19 cellular contexts compared by ENCODE assay signal in genomic region chr1:165595561-165595960, GRCh38. TPM values are rescaled to one million over a fixed set of nuclear protein-coding genes. Genes with fewer than 3 reads are reported as not detected.
DNase-seq lines count a peak whose midpoint lies in the region; ATAC-seq, FAIRE-seq and TF ChIP-seq lines count a peak whose summit lies in the region.
"Had no signal": no experiment of that assay in that cellular context is flagged by ENCODE, and none has a peak within 500 bp of the region (broad histone marks: within the 10 kb centered on the region; RNA-seq: fewer than 3 reads in every experiment).

No MANE protein-coding gene starts in this region.

- H3K27ac ChIP-seq in SK-N-SH (ENCODE audit: low read depth in 2 of 2, low read length in 1 of 2), result no peak overlapping the region
- H3K27ac ChIP-seq: left ventricle myocardium inferior, psoas muscle, spleen had no signal

- H3K9ac ChIP-seq in SK-N-SH, result no peak overlapping the region

- H3K4me3 ChIP-seq in SK-N-SH (ENCODE audit: low read depth in 2 of 2, low read length in 1 of 2), result no peak overlapping the region
- H3K4me3 ChIP-seq: left ventricle myocardium inferior, psoas muscle, spleen had no signal

- DNase-seq in SK-N-SH, result no peak
- DNase-seq in fibroblast of peridontal ligament (ENCODE audit: extremely low read depth), result peak; percentile 51
- no peak for DNase-seq in NCI-H1436 treated with DMSO at 0.1 percent for 48 hours (lab: John Stamatoyannopoulos, UW)
- no peak for DNase-seq in NCI-H1105 (lab: John Stamatoyannopoulos, UW)
- no peak for DNase-seq in KBM-7
- no peak for DNase-seq in GM10248 (ENCODE audit: extremely low spot score)
- DNase-seq: activated CD4-positive, CD25-positive, alpha-beta regulatory T cell; activated T-cell treated with anti-CD3 and anti-CD28 coated beads, Interleukin-2, amount 50 U/mL, for 4 hours; C1 segment of cervical spinal cord; dermis blood vessel endothelial cell; Kasumi-1; left ventricle myocardium inferior; psoas muscle; spleen; stimulated activated CD4-positive, alpha-beta T cell treated with anti-CD3 and anti-CD28 coated beads, Interleukin-4, amount 100 ng/mL, for 4 hours had no signal

- no peaks in the 10 kb centered on the region for H3K9me2 ChIP-seq in SK-N-SH

- 0 out of 2 replicates have a peak, but pooled peaks cover 7% of the 10 kb centered on the region for H3K27me3 ChIP-seq in SK-N-SH (ENCODE audit: insufficient read depth)

- H2AFZ ChIP-seq in SK-N-SH (ENCODE audit: low read depth), result no peak overlapping the region

- no peak for TF ChIP-seq RAD21 in SK-N-SH (IDR thresholded peaks at IDR 0.05; ENCODE audit: low read length)

- FAIRE-seq in TTC549 (lab: Jason Lieb, UNC), result peak; percentile 57
- FAIRE-seq: endothelial cell of umbilical vein had no signal

- H3K79me2 ChIP-seq in SK-N-SH (ENCODE audit: insufficient read depth), result no peaks in the 10 kb centered on the region

- H3K4me1 ChIP-seq in SK-N-SH (ENCODE audit: control insufficient read depth in 1 of 2, insufficient read depth in 2 of 2, low read depth in 1 of 2, low read length in 1 of 2), result peaks cover 5% of the 10 kb centered on the region in 2 experiments; a peak in 3 of 4 replicates
- H3K4me1 ChIP-seq: psoas muscle had no signal

- H4K20me1 ChIP-seq in SK-N-SH (ENCODE audit: insufficient read depth), result no peaks in the 10 kb centered on the region

- CTCF ChIA-PET in SK-N-SH (lab: Yijun Ruan, JAX) (interaction anchor here (1.0 to 16.7 kb wide), 4 partner anchors 11 to 228 kb away, joined by 3 to 277 read pairs (median 6); no protein-coding TSS in a partner anchor), GM10248 (lab: Yijun Ruan, JAX) (interaction anchor here (1.1 to 7.7 kb wide), 3 partner anchors 203 to 338 kb away, joined by 4 to 48 read pairs (median 30); no protein-coding TSS in a partner anchor)

- H3K4me2 ChIP-seq in SK-N-SH, result no peak overlapping the region

- POLR2A ChIA-PET in SK-N-SH (lab: Yijun Ruan, JAX) (no interaction called here), GM10248 (lab: Yijun Ruan, JAX) (interaction anchor here (0.7 kb wide), 1 partner anchor 576 kb away, joined by 4 read pairs; no protein-coding TSS in a partner anchor)

- ATAC-seq in SK-N-SH treated with all-trans-retinoic acid at 6 μM for 48 hours, result no peak
- ATAC-seq: activated naive CD4-positive, alpha-beta T cell treated with anti-CD3 and anti-CD28 coated beads, Interleukin-2, amount 50 U/mL, for 72 hours; activated T-cell treated with anti-CD3 and anti-CD28 coated beads, Interleukin-2, amount 50 U/mL, for 4 hours; psoas muscle had no signal

- TF ChIP-seq CTCF in SK-N-SH (IDR thresholded peaks at IDR 0.05) (no peak), GM10248 (IDR thresholded peaks at IDR 0.05; ENCODE audit: control extremely low read depth, extremely low read depth, low read depth, missing control alignments) (no peak)

- no peak for TF ChIP-seq EP300 in SK-N-SH (IDR thresholded peaks at IDR 0.05; ENCODE audit: borderline replicate concordance in 1 of 2, low read depth in 1 of 2, low read length in 1 of 2)

- H3K36me3 ChIP-seq in SK-N-SH (replicated peaks in 1 of 2; ENCODE audit: control insufficient read depth in 1 of 2, insufficient read depth in 2 of 2, low read length in 1 of 2), result no peaks in the 10 kb centered on the region
- H3K36me3 ChIP-seq: left ventricle myocardium inferior, spleen had no signal

- no peaks in the 10 kb centered on the region for H3K9me3 ChIP-seq in SK-N-SH
- H3K9me3 ChIP-seq: left ventricle myocardium inferior, psoas muscle, spleen had no signal

- peaks cover 4% of the 10 kb centered on the region for H3F3A ChIP-seq in SK-N-SH (replicated peaks; ENCODE audit: insufficient read depth)

- in situ Hi-C loops in KBM-7 (cut with MboI; ENCODE audit: low pct_unique_long_range_greater_than_20kb, low sequenced_read_pairs), result no loop called here

TF ChIP-seq in SK-N-SH, 30 proteins besides CTCF, POLR2A, EP300 and RAD21:
- TF ChIP-seq PBX3 (IDR thresholded peaks at IDR 0.05) (peak; percentile 63), IRF3 (IDR thresholded peaks at IDR 0.05; ENCODE audit: low read depth, low read length) (no peak)

TF ChIP-seq in SK-N-SH treated with all-trans-retinoic acid at 6 μM for 48 hours, 23 proteins besides CTCF, POLR2A, EP300 and RAD21:
- TF ChIP-seq ZNF8 (CRISPR knock-in tag; IDR thresholded peaks at IDR 0.05), result no peak
- no peak for TF ChIP-seq ESRRG (CRISPR knock-in tag; IDR thresholded peaks at IDR 0.05)
- no peak for TF ChIP-seq BACH2 (CRISPR knock-in tag; IDR thresholded peaks at IDR 0.05; ENCODE audit: borderline replicate concordance)
- TF ChIP-seq TSHZ2 (CRISPR knock-in tag; IDR thresholded peaks at IDR 0.05), result no peak
- TF ChIP-seq TOX (CRISPR knock-in tag; IDR thresholded peaks at IDR 0.05; ENCODE audit: borderline replicate concordance), result no peak
- TF ChIP-seq ZC3H10 (CRISPR knock-in tag; IDR thresholded peaks at IDR 0.05), result no peak
- TF ChIP-seq POU6F1 (CRISPR knock-in tag; IDR thresholded peaks at IDR 0.05; ENCODE audit: borderline replicate concordance, low read depth), result no peak
- TF ChIP-seq PATZ1 (CRISPR knock-in tag; IDR thresholded peaks at IDR 0.05; ENCODE audit: borderline replicate concordance), result no peak
- no peak for TF ChIP-seq ZNF70 (CRISPR knock-in tag; IDR thresholded peaks at IDR 0.05)
- no peak for TF ChIP-seq SNAI2 (CRISPR knock-in tag; IDR thresholded peaks at IDR 0.05)
- no peak for TF ChIP-seq RARB (CRISPR knock-in tag; IDR thresholded peaks at IDR 0.05)
- TF ChIP-seq ZNF565 (CRISPR knock-in tag; conservative IDR thresholded peaks at IDR 0.05; ENCODE audit: low read depth), result no peak
- TF ChIP-seq ZFP30 (CRISPR knock-in tag; IDR thresholded peaks at IDR 0.05), result no peak
- no peak for TF ChIP-seq TCF4 (CRISPR knock-in tag; IDR thresholded peaks at IDR 0.05; ENCODE audit: borderline replicate concordance)
- no peak for TF ChIP-seq OSR1 (CRISPR knock-in tag; IDR thresholded peaks at IDR 0.05)
- no peak for TF ChIP-seq CSDC2 (CRISPR knock-in tag; IDR thresholded peaks at IDR 0.05)
- no peak for TF ChIP-seq ZFP3 (CRISPR knock-in tag; IDR thresholded peaks at IDR 0.05)

RNA-seq across cellular contexts. Expression of gene MGST3, which starts 35.5 kb away (rescaled TPM):
- 245 and 270 TPM in 2 replicates for polyA plus RNA-seq in SK-N-SH (2012; rRNA removed)
- 271 and 282 TPM in 2 replicates for polyA plus RNA-seq in SK-N-SH (2012; cell fraction: cytosol; rRNA removed)
- 107 and 115 TPM in 2 replicates for polyA plus RNA-seq in SK-N-SH (2012; cell fraction: nucleus; rRNA removed)

RNA-seq across cellular contexts. Expression of gene LRRC52, which starts 51.8 kb away (rescaled TPM):
- not detected in 2 replicates for polyA plus RNA-seq in SK-N-SH (2012; rRNA removed)
- not detected in 2 replicates for polyA plus RNA-seq in SK-N-SH (2012; cell fraction: cytosol; rRNA removed)
- not detected in 2 replicates for polyA plus RNA-seq in SK-N-SH (2012; cell fraction: nucleus; rRNA removed)
- polyA plus RNA-seq: endothelial cell of umbilical vein, spleen had no signal
